In genomic region chr15:78875107-78875914, GRCh38 we compare ENCODE assay signal across 8 cellular contexts. TPM values are rescaled to one million over a fixed set of nuclear protein-coding genes. Genes with fewer than 3 reads are reported as not detected.
DNase-seq lines count a peak whose midpoint lies in the region; ATAC-seq and TF ChIP-seq lines count a peak whose summit lies in the region.

No MANE protein-coding gene starts in this region.

- ATAC-seq in aorta (ENCODE audit: low FRiP score), result no peak
- no peak for ATAC-seq in GM18861 (IDR thresholded peaks at IDR 0.05; ENCODE audit: unreplicated experiment)

- H3K27me3 ChIP-seq in mesendoderm (ENCODE audit: insufficient read depth, low read length, poor library complexity) (no peaks in the 10 kb centered on the region), aorta (ENCODE audit: control insufficient read depth in 1 of 2, insufficient read depth in 2 of 2, low read length in 1 of 2) (no peaks in the 10 kb centered on the region)

- H4K5ac ChIP-seq in mesendoderm (ENCODE audit: low read length), result no peak overlapping the region

- H3K23ac ChIP-seq in mesendoderm (ENCODE audit: low read length), result no peak overlapping the region

- no peaks in the 10 kb centered on the region for H3K79me1 ChIP-seq in mesendoderm (ENCODE audit: low read length)

- TF ChIP-seq CTCF in astrocyte of the spinal cord (IDR thresholded peaks at IDR 0.05; ENCODE audit: low read depth, low read length), result no peak

- H4K8ac ChIP-seq in mesendoderm (ENCODE audit: low read depth, low read length), result no peak overlapping the region

- H2BK15ac ChIP-seq in mesendoderm (replicated peaks; ENCODE audit: low read depth), result no peak overlapping the region

- H3K9me3 ChIP-seq in aorta (ENCODE audit: control insufficient read depth, low read length), result no peaks in the 10 kb centered on the region

- 100% methylated on average over 2 of the region's 22 CpGs for WGBS in mesendoderm (ENCODE audit: extremely low coverage, insufficient coverage, low lambda C conversion rate)
- WGBS in aorta, 2 donors, result 34 to 46% methylated on average over 22 of the region's 22 CpGs

- H3K36me3 ChIP-seq in mesendoderm (ENCODE audit: control insufficient read depth, insufficient read depth, low read length) (no peaks in the 10 kb centered on the region), aorta (ENCODE audit: control insufficient read depth in 1 of 2, insufficient read depth in 2 of 2, low read length in 1 of 2) (no peaks in the 10 kb centered on the region)

- H3K27ac ChIP-seq in mesendoderm (ENCODE audit: low read depth, low read length), result no peak overlapping the region
- peak overlapping the region in 1 of 2 donors; percentile 58 for H3K27ac ChIP-seq in aorta (ENCODE audit: low read depth in 1 of 2, low read length in 2 of 2)

- H2BK120ac ChIP-seq in mesendoderm (ENCODE audit: low read depth, low read length), result no peak overlapping the region

- no peak overlapping the region for H2BK5ac ChIP-seq in mesendoderm (ENCODE audit: low read length)

- intact Hi-C loops in aorta (cut with DNase I), result loop anchor here (5.0 to 10.0 kb wide), 2 partner anchors 63 to 121 kb away; partner anchors contain the start of gene ADAMTS7 (in 1 of the 2)

- H3K4ac ChIP-seq in mesendoderm (ENCODE audit: low read depth, low read length), result no peak overlapping the region

- H3K4me1 ChIP-seq in mesendoderm (ENCODE audit: control insufficient read depth, low read depth, low read length) (peaks cover 3% of the 10 kb centered on the region), aorta (ENCODE audit: control insufficient read depth in 1 of 2, insufficient read depth in 2 of 2, low read length in 2 of 2) (peaks cover 0 to 3% of the 10 kb centered on the region in 2 donors)

- H3K18ac ChIP-seq in mesendoderm (ENCODE audit: low read length), result no peak overlapping the region

- H2AK5ac ChIP-seq in mesendoderm (ENCODE audit: low read length), result no peak overlapping the region

- H3K4me3 ChIP-seq in astrocyte of the spinal cord (ENCODE audit: low read depth, low read length) (peak overlapping the region; percentile 97), mesendoderm (ENCODE audit: low read length) (no peak overlapping the region), aorta (ENCODE audit: low read length in 2 of 2) (peak overlapping the region; percentile 61 to 94)

- H3K79me2 ChIP-seq in mesendoderm (ENCODE audit: control insufficient read depth, insufficient read depth, low read length), result peaks cover 68% of the 10 kb centered on the region

- peak overlapping the region; percentile 85 for H3K9ac ChIP-seq in mesendoderm (ENCODE audit: low read length)

- peak; percentile 13 for DNase-seq in stimulated activated CD4-positive, alpha-beta T cell treated with anti-CD3 and anti-CD28 coated beads, Interleukin-15, amount 100 ng/mL, for 24 hours
- DNase-seq in stimulated activated CD4-positive, alpha-beta T cell treated with anti-CD3 and anti-CD28 coated beads, Interleukin-1b, Interleukin-23, amount 100 ng/mL, for 48 hours, result no peak
- DNase-seq in astrocyte of the spinal cord (ENCODE audit: low read depth, low spot score) (peak; percentile 8), mesendoderm (peak; percentile 27), aorta (peak in 1 of 2 donors; percentile 69), cerebellar nuclear complex (lab: John Stamatoyannopoulos, UW) (no peak), HT-29 (ENCODE audit: low spot score) (no peak)

- in situ Hi-C loops in astrocyte of the spinal cord (cut with HindIII; ENCODE audit: low sequenced_read_pairs), result no loop called here

- H3K56ac ChIP-seq in mesendoderm (ENCODE audit: low read length), result no peak overlapping the region

- H3K4me2 ChIP-seq in mesendoderm (ENCODE audit: low read length), result peak overlapping the region; percentile 17

RNA-seq across cellular contexts. Expression of gene MORF4L1, which starts 2.6 kb away (rescaled TPM):
- polyA plus RNA-seq in mesendoderm (2013, experiment 1 of 2), result 719 TPM
- 714 TPM for polyA plus RNA-seq in mesendoderm (2013, experiment 2 of 2)
- total RNA-seq in aorta, result 100 to 1,000 TPM; 363 to 401 TPM
- 100 to 1,000 TPM; 457 to 868 TPM for polyA plus RNA-seq in aorta
- 135 and 142 TPM in 2 replicates for total RNA-seq in HT-29 (2014; rRNA removed; shearing (Covaris generic))

Comparison
In these comparisons a context has a peak if more than half of its experiments do, and no peak if none do; other contexts are left out.
1. DNase-seq: peak in stimulated activated CD4-positive, alpha-beta T cell treated with anti-CD3 and anti-CD28 coated beads, Interleukin-15, amount 100 ng/mL, for 24 hours (single experiment), astrocyte of the spinal cord (single experiment) and mesendoderm (single experiment); none in stimulated activated CD4-positive, alpha-beta T cell treated with anti-CD3 and anti-CD28 coated beads, Interleukin-1b, Interleukin-23, amount 100 ng/mL, for 48 hours (single experiment), cerebellar nuclear complex (0 of 2) and HT-29 (single experiment).